In genomic region chr5:159316519-159317383, GRCh38 we compare ENCODE assay signal across 8 cellular contexts. TPM values are rescaled to one million over a fixed set of nuclear protein-coding genes. Genes with fewer than 3 reads are reported as not detected.
DNase-seq lines count a peak whose midpoint lies in the region; ATAC-seq and TF ChIP-seq lines count a peak whose summit lies in the region.

No MANE protein-coding gene starts in this region.

- no peak overlapping the region for H4K91ac ChIP-seq in neuronal stem cell (ENCODE audit: low read depth, low read length, poor library complexity)

- DNase-seq in AG10803 (ENCODE audit: low read depth): peak; percentile 53
- peak; percentile 53 for DNase-seq in WERI-Rb-1
- peak; percentile 37 for DNase-seq in neuronal stem cell (ENCODE audit: low spot score)
- no peak for DNase-seq in putamen (ENCODE audit: low spot score)

- no peak overlapping the region for H4K8ac ChIP-seq in neuronal stem cell (ENCODE audit: low read depth, low read length)

- H3K36me3 ChIP-seq in Loucy (ENCODE audit: insufficient read depth, low read length) (no peaks in the 10 kb centered on the region), WERI-Rb-1 (no peaks in the 10 kb centered on the region), neuronal stem cell (replicated peaks in 1 of 2; ENCODE audit: control insufficient read depth in 2 of 2, insufficient read depth in 2 of 2, low read length in 2 of 2) (no peaks in the 10 kb centered on the region)

- H3K4me2 ChIP-seq in Loucy (ENCODE audit: low read depth, low read length, poor library complexity, severe bottlenecking): no peak overlapping the region
- no peak overlapping the region for H3K4me2 ChIP-seq in neuronal stem cell (ENCODE audit: insufficient read depth, low read length, poor library complexity, severe bottlenecking)

- no peaks in the 10 kb centered on the region for H3K9me2 ChIP-seq in Loucy (replicated peaks; ENCODE audit: low read depth, low read length)

- no peaks in the 10 kb centered on the region for H3K9me3 ChIP-seq in Loucy (ENCODE audit: insufficient read depth, low read depth, low read length)
- H3K9me3 ChIP-seq in WERI-Rb-1 (ENCODE audit: severe bottlenecking): no peaks in the 10 kb centered on the region
- no peaks in the 10 kb centered on the region for H3K9me3 ChIP-seq in neuronal stem cell (replicated peaks in 1 of 2; ENCODE audit: control insufficient read depth in 2 of 2, insufficient read depth in 1 of 2, low read depth in 1 of 2, low read length in 2 of 2)

- no peak overlapping the region for H2BK15ac ChIP-seq in neuronal stem cell (ENCODE audit: low read length)

- H4K20me1 ChIP-seq in Loucy (ENCODE audit: insufficient read depth, low read length, poor library complexity, severe bottlenecking): no peaks in the 10 kb centered on the region

- H3K27me3 ChIP-seq in Loucy (ENCODE audit: insufficient read depth, low read length, poor library complexity, severe bottlenecking): peaks cover 10% of the 10 kb centered on the region
- H3K27me3 ChIP-seq in WERI-Rb-1 (ENCODE audit: insufficient read depth, low read depth, severe bottlenecking): no peaks in the 10 kb centered on the region
- peaks cover 0 to 25% (median 0%) of the 10 kb centered on the region in 3 experiments for H3K27me3 ChIP-seq in neuronal stem cell (ENCODE audit: control insufficient read depth in 3 of 3, insufficient read depth in 3 of 3, low read depth in 1 of 3, low read length in 3 of 3)

- H2BK120ac ChIP-seq in neuronal stem cell (ENCODE audit: low read depth, low read length): no peak overlapping the region

- H3F3A ChIP-seq in Loucy (ENCODE audit: low read depth): no peaks in the 10 kb centered on the region

- TF ChIP-seq CTCF in AG10803 (conservative IDR thresholded peaks at IDR 0.05; ENCODE audit: low read length) (peak; percentile 72), GM12873 (IDR thresholded peaks at IDR 0.05; ENCODE audit: insufficient read depth, low read depth, low read length, missing control alignments) (peak; percentile 87), Loucy (conservative IDR thresholded peaks at IDR 0.05; ENCODE audit: low read length) (peak; percentile 61), WERI-Rb-1 (IDR thresholded peaks at IDR 0.05; ENCODE audit: low read depth, low read length) (peak; percentile 90)

- no peak overlapping the region for H3K23ac ChIP-seq in neuronal stem cell (ENCODE audit: low read depth, low read length, poor library complexity)

- no peak overlapping the region for H2BK12ac ChIP-seq in neuronal stem cell (ENCODE audit: low read length)

- peak overlapping the region; percentile 49 for H3K18ac ChIP-seq in neuronal stem cell (ENCODE audit: low read length)

- H2BK5ac ChIP-seq in neuronal stem cell (ENCODE audit: low read length): no peak overlapping the region

- no peaks in the 10 kb centered on the region for H3K79me1 ChIP-seq in neuronal stem cell (ENCODE audit: low read depth, low read length)

- H3K4me1 ChIP-seq in Loucy (ENCODE audit: insufficient read depth, low read length, poor library complexity, severe bottlenecking): no peaks in the 10 kb centered on the region
- no peaks in the 10 kb centered on the region for H3K4me1 ChIP-seq in neuronal stem cell (ENCODE audit: control insufficient read depth in 2 of 2, insufficient read depth in 1 of 2, low read depth in 1 of 2, low read length in 2 of 2)

- no peak overlapping the region for H3K14ac ChIP-seq in neuronal stem cell (ENCODE audit: low read length)

- peak; percentile 74 for ATAC-seq in esophagus mucosa
- no peak for ATAC-seq in HG03139 (IDR thresholded peaks at IDR 0.05; ENCODE audit: unreplicated experiment)

- H2AFZ ChIP-seq in Loucy (ENCODE audit: low read length): no peak overlapping the region
- H2AFZ ChIP-seq in neuronal stem cell (ENCODE audit: low read length): no peak overlapping the region

- H3K27ac ChIP-seq in WERI-Rb-1: no peak overlapping the region
- no peak overlapping the region for H3K27ac ChIP-seq in neuronal stem cell (replicated peaks; ENCODE audit: low read length)

- H3K4ac ChIP-seq in neuronal stem cell (ENCODE audit: low read length): no peak overlapping the region

- H3K9ac ChIP-seq in Loucy (ENCODE audit: low read depth, low read length, poor library complexity, severe bottlenecking): no peak overlapping the region
- H3K9ac ChIP-seq in neuronal stem cell (ENCODE audit: low read depth, low read length, poor library complexity): no peak overlapping the region

- H3K79me2 ChIP-seq in Loucy (ENCODE audit: insufficient read depth, low read length): no peaks in the 10 kb centered on the region

- H2AK5ac ChIP-seq in neuronal stem cell (ENCODE audit: low read depth, low read length): no peak overlapping the region

- H3K4me3 ChIP-seq in AG10803 (ENCODE audit: low read length) (no peak overlapping the region), Loucy (ENCODE audit: low read length, poor library complexity, severe bottlenecking) (no peak overlapping the region), WERI-Rb-1 (ENCODE audit: low read depth, low read length) (no peak overlapping the region), neuronal stem cell (ENCODE audit: low read length in 2 of 2) (no peak overlapping the region)

- WGBS in neuronal stem cell (ENCODE audit: extremely low coverage in 2 of 2, insufficient read length in 2 of 2, insufficient replicate concordance in 1 of 2), 2 donors: no CpG with 5 or more reads among the region's 9 CpGs

RNA-seq across cellular contexts. Expression of gene IL12B, which starts 13.5 kb away (rescaled TPM):
- 0.08 TPM for total RNA-seq in esophagus mucosa
- not detected for polyA plus RNA-seq in neuronal stem cell (2013, experiment 1 of 2)
- polyA plus RNA-seq in neuronal stem cell (2013, experiment 2 of 2): not detected

RNA-seq across cellular contexts. Expression of gene UBLCP1, which starts 53.7 kb away (rescaled TPM):
- total RNA-seq in esophagus mucosa: 24.0 TPM
- 50.0 TPM for polyA plus RNA-seq in neuronal stem cell (2013, experiment 1 of 2)
- 52.6 TPM for polyA plus RNA-seq in neuronal stem cell (2013, experiment 2 of 2)
